Comparison of ENCODE assay signal across 22 cellular contexts in genomic region chr1:32112800-32113375, GRCh38. TPM values are rescaled to one million over a fixed set of nuclear protein-coding genes. Genes with fewer than 3 reads are reported as not detected.
DNase-seq lines count a peak whose midpoint lies in the region; ATAC-seq and TF ChIP-seq lines count a peak whose summit lies in the region.
"Had no signal": no experiment of that assay in that cellular context is flagged by ENCODE, and none has a peak within 500 bp of the region (broad histone marks: within the 10 kb centered on the region; RNA-seq: fewer than 3 reads in every experiment).

No MANE protein-coding gene starts in this region.

- H3K27ac ChIP-seq in HEK293 (ENCODE audit: extremely low read depth, low read depth, low read length): no peak overlapping the region
- H3K27ac ChIP-seq: colonic mucosa had no signal

- H3K36me3 Mint-ChIP-seq in activated naive CD4-positive, alpha-beta T cell treated with anti-CD3 and anti-CD28 coated beads for 36 hours (ENCODE audit: low read depth): peaks cover 4% of the 10 kb centered on the region
- peaks cover 46% of the 10 kb centered on the region for H3K36me3 Mint-ChIP-seq in activated T-helper 17 cell treated with anti-CD3 and anti-CD28 coated beads, Interleukin-2, amount 50 U/mL, for 72 hours (ENCODE audit: low read depth)
- H3K36me3 Mint-ChIP-seq: naive B cell had no signal

- intact Hi-C loops in activated naive CD4-positive, alpha-beta T cell treated with anti-CD3 and anti-CD28 coated beads for 36 hours (cut with micrococcal nuclease): no loop called here

- POLR2A ChIA-PET in HEK293 (lab: Yijun Ruan, JAX): interaction anchor here (1.0 to 2.1 kb wide), 3 partner anchors 40 to 183 kb away, joined by 3 to 11 read pairs (median 6); partner anchors contain the start of genes TMEM39B and TXLNA

- peaks cover 13% of the 10 kb centered on the region for H3K4me1 ChIP-seq in HEK293 (ENCODE audit: control insufficient read depth, insufficient read depth, low read length)

- H3K9me3 ChIP-seq in HEK293 (ENCODE audit: control insufficient read depth, insufficient read depth, low read depth, low read length): no peaks in the 10 kb centered on the region
- H3K9me3 ChIP-seq: colonic mucosa had no signal

- no peaks in the 10 kb centered on the region for H3K9me3 Mint-ChIP-seq in activated naive CD4-positive, alpha-beta T cell treated with anti-CD3 and anti-CD28 coated beads for 36 hours
- no peaks in the 10 kb centered on the region for H3K9me3 Mint-ChIP-seq in activated T-helper 17 cell treated with anti-CD3 and anti-CD28 coated beads, Interleukin-2, amount 50 U/mL, for 72 hours
- H3K9me3 Mint-ChIP-seq: brain, endodermal cell, naive B cell had no signal

- no peak overlapping the region for H3K4me3 ChIP-seq in HEK293 (ENCODE audit: low read depth, low read length)
- H3K4me3 ChIP-seq: colonic mucosa had no signal

- H3K4me1 Mint-ChIP-seq in activated naive CD4-positive, alpha-beta T cell treated with anti-CD3 and anti-CD28 coated beads for 36 hours (ENCODE audit: low read depth): peaks cover 63% of the 10 kb centered on the region
- peaks cover 29% of the 10 kb centered on the region for H3K4me1 Mint-ChIP-seq in activated T-helper 17 cell treated with anti-CD3 and anti-CD28 coated beads, Interleukin-2, amount 50 U/mL, for 72 hours

- DNase-seq in activated naive CD4-positive, alpha-beta T cell treated with anti-CD3 and anti-CD28 coated beads for 36 hours: peak; percentile 14
- no peak for DNase-seq in activated naive CD4-positive, alpha-beta T cell (lab: John Stamatoyannopoulos, UW)
- DNase-seq in stimulated activated CD8-positive, alpha-beta memory T cell treated with anti-CD3 and anti-CD28 coated beads, Interleukin-4, amount 100 ng/mL, for 48 hours: peak; percentile 32
- DNase-seq in NCI-H774 (lab: John Stamatoyannopoulos, UW) (no peak), NCI-H2171 treated with DMSO at 0.1 percent for 48 hours (lab: John Stamatoyannopoulos, UW) (no peak)
- DNase-seq in activated CD4-positive, CD25-positive, alpha-beta regulatory T cell treated with anti-CD3 and anti-CD28 coated beads, Interleukin-2, amount 50 U/mL, for 72 hours: no peak
- DNase-seq: activated gamma-delta T cell treated with Interleukin-2 at 50 U/mL for 16 hours; colonic mucosa; DMS53; endodermal cell; GF-D8; mesendoderm; naive B cell; NCI-H1694; NCI-H345; Right ventricle myocardium superior; stimulated activated CD4-positive, alpha-beta T cell treated with anti-CD3 and anti-CD28 coated beads, Interleukin-12 subunit alpha, Interleukin-12 subunit beta, amount 100 ng/mL, for 4 hours; SW 1271 had no signal

- ATAC-seq in activated T-helper 17 cell treated with anti-CD3 and anti-CD28 coated beads, Interleukin-2, amount 50 U/mL, for 72 hours (replicated peaks): peak; percentile 14

- TF ChIP-seq CTCF in HEK293 (tag by site-specific recombination; IDR thresholded peaks at IDR 0.05): no peak

- H3K4me3 Mint-ChIP-seq in activated naive CD4-positive, alpha-beta T cell treated with anti-CD3 and anti-CD28 coated beads for 36 hours: no peak overlapping the region
- H3K4me3 Mint-ChIP-seq in activated T-helper 17 cell treated with anti-CD3 and anti-CD28 coated beads, Interleukin-2, amount 50 U/mL, for 72 hours: peak overlapping the region; percentile 21
- H3K4me3 Mint-ChIP-seq: brain, CD14-positive monocyte, endodermal cell had no signal

- H3K27ac Mint-ChIP-seq in activated naive CD4-positive, alpha-beta T cell treated with anti-CD3 and anti-CD28 coated beads for 36 hours: peak overlapping the region; percentile 44
- H3K27ac Mint-ChIP-seq in activated T-helper 17 cell treated with anti-CD3 and anti-CD28 coated beads, Interleukin-2, amount 50 U/mL, for 72 hours: peak overlapping the region; percentile 74
- H3K27ac Mint-ChIP-seq: brain, endodermal cell had no signal

- CTCF ChIA-PET in activated naive CD4-positive, alpha-beta T cell treated with anti-CD3 and anti-CD28 coated beads for 36 hours (lab: Charles Lee): interaction anchor here (0.6 to 1.2 kb wide), 2 partner anchors 8 to 94 kb away, joined by 3 to 4 read pairs; no protein-coding TSS in a partner anchor
- CTCF ChIA-PET in HEK293 (lab: Yijun Ruan, JAX): interaction anchor here (1.0 to 1.7 kb wide), 2 partner anchors 17 to 39 kb away, joined by 3 to 4 read pairs; no protein-coding TSS in a partner anchor

- H3K27me3 Mint-ChIP-seq in activated naive CD4-positive, alpha-beta T cell treated with anti-CD3 and anti-CD28 coated beads for 36 hours (ENCODE audit: low read depth): no peaks in the 10 kb centered on the region
- no peaks in the 10 kb centered on the region for H3K27me3 Mint-ChIP-seq in activated T-helper 17 cell treated with anti-CD3 and anti-CD28 coated beads, Interleukin-2, amount 50 U/mL, for 72 hours
- H3K27me3 Mint-ChIP-seq: naive B cell had no signal

- H3K36me3 ChIP-seq in HEK293 (ENCODE audit: control insufficient read depth in 2 of 2, insufficient read depth in 1 of 2, low read length in 2 of 2): peaks cover 0 to 27% of the 10 kb centered on the region in 2 experiments; a peak in 2 of 3 replicates
- H3K36me3 ChIP-seq: colonic mucosa had no signal

TF ChIP-seq in HEK293, 187 proteins besides CTCF, POLR2A, EP300 and RAD21:
- TF ChIP-seq ZNF76 (tag by site-specific recombination; IDR thresholded peaks at IDR 0.05; ENCODE audit: borderline replicate concordance, low read depth) (no peak), MYNN (tag by site-specific recombination; IDR thresholded peaks at IDR 0.05; ENCODE audit: borderline replicate concordance) (peak; percentile 82), ZNF121 (tag by site-specific recombination; IDR thresholded peaks at IDR 0.05) (peak; percentile 96), ZNF645 (tag by site-specific recombination; IDR thresholded peaks at IDR 0.05) (no peak)

RNA-seq across cellular contexts. Expression of gene KPNA6, which starts 5.0 kb away (rescaled TPM):
- 10 to 100 TPM; 74.5 to 75.0 TPM for total RNA-seq in activated naive CD4-positive, alpha-beta T cell treated with anti-CD3 and anti-CD28 coated beads for 36 hours
- 10 to 100 TPM; 61.8 to 77.1 TPM for total RNA-seq in activated T-helper 17 cell treated with anti-CD3 and anti-CD28 coated beads, Interleukin-2, amount 50 U/mL, for 72 hours

RNA-seq across cellular contexts. Expression of gene TMEM39B, which starts 40.1 kb away (rescaled TPM):
- total RNA-seq in activated naive CD4-positive, alpha-beta T cell treated with anti-CD3 and anti-CD28 coated beads for 36 hours: 10 to 100 TPM; 17.2 to 17.6 TPM
- 10 to 100 TPM; 26.2 to 34.4 TPM for total RNA-seq in activated T-helper 17 cell treated with anti-CD3 and anti-CD28 coated beads, Interleukin-2, amount 50 U/mL, for 72 hours

Comparison
In these comparisons a context has a peak if more than half of its experiments do, and no peak if none do; other contexts are left out.
1. DNase-seq: peak in activated naive CD4-positive, alpha-beta T cell treated with anti-CD3 and anti-CD28 coated beads for 36 hours (single experiment) and stimulated activated CD8-positive, alpha-beta memory T cell treated with anti-CD3 and anti-CD28 coated beads, Interleukin-4, amount 100 ng/mL, for 48 hours (single experiment); none in activated naive CD4-positive, alpha-beta T cell (0 of 4), NCI-H774 (single experiment), activated CD4-positive, CD25-positive, alpha-beta regulatory T cell treated with anti-CD3 and anti-CD28 coated beads, Interleukin-2, amount 50 U/mL, for 72 hours (single experiment) and NCI-H2171 treated with DMSO at 0.1 percent for 48 hours (single experiment).